Comparison of ENCODE assay signal across 9 cellular contexts in genomic region chr18:22171263-22171838, GRCh38. TPM values are rescaled to one million over a fixed set of nuclear protein-coding genes. Genes with fewer than 3 reads are reported as not detected.
A peak's percentile ranks its signal among the peaks of the same experiment; 100 is the strongest.
DNase-seq lines count a peak whose midpoint lies in the region; ATAC-seq, FAIRE-seq and TF ChIP-seq lines count a peak whose summit lies in the region.
"Had no signal": no experiment of that assay in that cellular context is flagged by ENCODE, and none has a peak within 500 bp of the region (broad histone marks: within the 10 kb centered on the region; RNA-seq: fewer than 3 reads in every experiment).

No MANE protein-coding gene starts in this region.

- no peak overlapping the region for H2AFZ ChIP-seq in hepatocyte
- H2AFZ ChIP-seq in Karpas-422 (ENCODE audit: low read length) = no peak overlapping the region

- 1% methylated on average over 67 of the region's 73 CpGs for WGBS in hepatocyte (ENCODE audit: low lambda C conversion rate, missing lambda C conversion rate)

- H3K27me3 ChIP-seq in CD8-positive, alpha-beta T cell (ENCODE audit: insufficient read depth, low read length) = peaks cover 30% of the 10 kb centered on the region
- peaks cover 16% of the 10 kb centered on the region for H3K27me3 ChIP-seq in adipocyte (replicated peaks; ENCODE audit: control insufficient read depth, insufficient read depth, low read length)
- H3K27me3 ChIP-seq in hepatocyte = no peaks in the 10 kb centered on the region
- no peaks in the 10 kb centered on the region for H3K27me3 ChIP-seq in Karpas-422 (ENCODE audit: low read length)

- CTCF ChIA-PET in CD8-positive, alpha-beta T cell (lab: Charles Lee) = interaction anchor here (0.5 to 1.3 kb wide), 2 partner anchors 153 to 184 kb away, joined by 3 read pairs; no protein-coding TSS in a partner anchor

- no peaks in the 10 kb centered on the region for H3K9me3 ChIP-seq in CD8-positive, alpha-beta T cell (ENCODE audit: low read length)
- H3K9me3 ChIP-seq in adipocyte (ENCODE audit: control insufficient read depth, low read length) (no peaks in the 10 kb centered on the region), hepatocyte (ENCODE audit: low read depth) (no peaks in the 10 kb centered on the region), Karpas-422 (ENCODE audit: low read length) (no peaks in the 10 kb centered on the region)

- peak overlapping the region; percentile 89 for H3K9ac ChIP-seq in adipocyte (ENCODE audit: low read length)
- no peak overlapping the region for H3K9ac ChIP-seq in Karpas-422 (ENCODE audit: low read length)

- peaks cover 54% of the 10 kb centered on the region for H4K20me1 ChIP-seq in hepatocyte (ENCODE audit: insufficient read depth, poor library complexity, severe bottlenecking)
- H4K20me1 ChIP-seq in Karpas-422 (ENCODE audit: insufficient read depth, low read depth, low read length) = no peaks in the 10 kb centered on the region

- DNase-seq in CD8-positive, alpha-beta T cell = no peak
- DNase-seq in adipocyte (ENCODE audit: low read depth) (no peak), hepatocyte (ENCODE audit: low spot score) (no peak), retinal pigment epithelial cell (ENCODE audit: low read depth) (no peak), Karpas-422 (no peak), GM19239 (ENCODE audit: insufficient read length, low spot score) (no peak)

- H3K9me2 ChIP-seq in hepatocyte (replicated peaks; ENCODE audit: insufficient read depth) (no peaks in the 10 kb centered on the region), Karpas-422 (replicated peaks; ENCODE audit: insufficient read depth, low read length) (no peaks in the 10 kb centered on the region)

- no peaks in the 10 kb centered on the region for H3K36me3 ChIP-seq in CD8-positive, alpha-beta T cell (ENCODE audit: insufficient read depth, low read length)
- H3K36me3 ChIP-seq in adipocyte (ENCODE audit: control insufficient read depth, insufficient read depth, low read length, severe bottlenecking) (no peaks in the 10 kb centered on the region), hepatocyte (replicated peaks; ENCODE audit: insufficient read depth, low read depth) (no peaks in the 10 kb centered on the region), Karpas-422 (ENCODE audit: insufficient read depth, low read length) (no peaks in the 10 kb centered on the region)

- peaks cover 29% of the 10 kb centered on the region for H3K4me1 Mint-ChIP-seq in CD8-positive, alpha-beta T cell (ENCODE audit: low read depth)

- no peak for FAIRE-seq in GM19239 (lab: Jason Lieb, UNC)
- FAIRE-seq: frontal cortex had no signal

- H3K27me3 Mint-ChIP-seq in CD8-positive, alpha-beta T cell (ENCODE audit: low read depth) = peaks cover 62% of the 10 kb centered on the region

- H3K79me2 ChIP-seq in hepatocyte (peaks cover 90% of the 10 kb centered on the region), Karpas-422 (ENCODE audit: low read length) (no peaks in the 10 kb centered on the region)

- peak overlapping the region; percentile 90 for H3K4me3 Mint-ChIP-seq in CD8-positive, alpha-beta T cell

- intact Hi-C loops in CD8-positive, alpha-beta T cell (cut with DNase I, micrococcal nuclease) = loop anchor here (5.0 kb wide), 1 partner anchor 111 kb away; no protein-coding TSS in a partner anchor

- H3K27ac ChIP-seq in CD8-positive, alpha-beta T cell (ENCODE audit: low read depth, low read length) = no peak overlapping the region
- peak overlapping the region; percentile 100 for H3K27ac ChIP-seq in hepatocyte
- H3K27ac ChIP-seq in Karpas-422 (ENCODE audit: low read length) = no peak overlapping the region

- peak overlapping the region; percentile 85 for H3K4me2 ChIP-seq in hepatocyte
- no peak overlapping the region for H3K4me2 ChIP-seq in Karpas-422 (ENCODE audit: low read depth, low read length, poor library complexity, severe bottlenecking)

- TF ChIP-seq CTCF in CD8-positive, alpha-beta T cell (IDR thresholded peaks at IDR 0.05) = no peak
- TF ChIP-seq CTCF in hepatocyte (IDR thresholded peaks at IDR 0.05; ENCODE audit: poor library complexity) = no peak
- TF ChIP-seq CTCF in retinal pigment epithelial cell (conservative IDR thresholded peaks at IDR 0.05; ENCODE audit: low read depth, low read length) = no peak

- POLR2A ChIA-PET in CD8-positive, alpha-beta T cell (lab: Charles Lee) = interaction anchor here (1.6 kb wide), 1 partner anchor 173 kb away, joined by 7 read pairs; no protein-coding TSS in a partner anchor

- no peak for ATAC-seq in CD8-positive, alpha-beta T cell
- ATAC-seq in GM21529 (IDR thresholded peaks at IDR 0.05; ENCODE audit: unreplicated experiment) = no peak
- ATAC-seq in GM19467 (IDR thresholded peaks at IDR 0.05; ENCODE audit: unreplicated experiment) = no peak

- no peak overlapping the region for H3K4me3 ChIP-seq in CD8-positive, alpha-beta T cell (ENCODE audit: low read depth, low read length)
- H3K4me3 ChIP-seq in adipocyte (ENCODE audit: low read length) = peak overlapping the region; percentile 95
- H3K4me3 ChIP-seq in hepatocyte = peak overlapping the region; percentile 98
- H3K4me3 ChIP-seq in retinal pigment epithelial cell (ENCODE audit: low read length) = peak overlapping the region; percentile 85
- H3K4me3 ChIP-seq in Karpas-422 (ENCODE audit: low read length) = no peak overlapping the region

- H3K4me1 ChIP-seq in CD8-positive, alpha-beta T cell (ENCODE audit: insufficient read depth, low read length) = peaks cover 33% of the 10 kb centered on the region
- H3K4me1 ChIP-seq in adipocyte (ENCODE audit: control insufficient read depth, insufficient read depth, low read length) (peaks cover 16% of the 10 kb centered on the region), hepatocyte (ENCODE audit: insufficient read depth) (no peaks in the 10 kb centered on the region), Karpas-422 (ENCODE audit: low read length) (no peaks in the 10 kb centered on the region)

- H3K9me3 Mint-ChIP-seq in CD8-positive, alpha-beta T cell = no peaks in the 10 kb centered on the region

- H3K36me3 Mint-ChIP-seq in CD8-positive, alpha-beta T cell = peaks cover 5% of the 10 kb centered on the region

- H3K27ac Mint-ChIP-seq in CD8-positive, alpha-beta T cell = no peak overlapping the region

RNA-seq across cellular contexts. Expression of gene GATA6, which starts 2.0 kb away (rescaled TPM):
- 1 to 10 TPM; 4.0 to 4.3 TPM for total RNA-seq in CD8-positive, alpha-beta T cell
- 122 and 125 TPM in 2 replicates for total RNA-seq in hepatocyte
- polyA plus RNA-seq in hepatocyte = 116 and 128 TPM in 2 replicates
- not detected in 2 replicates for total RNA-seq in Karpas-422 (2014; rRNA removed; shearing (Covaris generic); ENCODE audit: low replicate concordance)

Comparison
In these comparisons a context has a peak if more than half of its experiments do, and no peak if none do; other contexts are left out.
1. H3K4me3 ChIP-seq: peak in adipocyte (single experiment), hepatocyte (single experiment) and retinal pigment epithelial cell (single experiment); none in CD8-positive, alpha-beta T cell (single experiment) and Karpas-422 (single experiment).
2. RNA of gene GATA6, which starts 2.0 kb away (total RNA-seq): 122 to 125 TPM in hepatocyte; 4.0 to 4.3 TPM in CD8-positive, alpha-beta T cell and not detected in Karpas-422; every median in the first group is over 10 times any median in the second.